In genomic region chr2:196206804-196207203, GRCh38 we compare ENCODE assay signal across 1 cellular context.
TF ChIP-seq lines count a peak whose summit lies in the region.

No MANE protein-coding gene starts in this region.

TF ChIP-seq in SK-N-SH, 30 proteins besides CTCF, POLR2A, EP300 and RAD21 (continued from another document):
- no peak for TF ChIP-seq IRF3 (IDR thresholded peaks at IDR 0.05; ENCODE audit: low read depth, low read length)
- TF ChIP-seq USF2 (IDR thresholded peaks at IDR 0.05; ENCODE audit: borderline replicate concordance, low read depth, low read length) = no peak
